In the genomic region with DNA sequence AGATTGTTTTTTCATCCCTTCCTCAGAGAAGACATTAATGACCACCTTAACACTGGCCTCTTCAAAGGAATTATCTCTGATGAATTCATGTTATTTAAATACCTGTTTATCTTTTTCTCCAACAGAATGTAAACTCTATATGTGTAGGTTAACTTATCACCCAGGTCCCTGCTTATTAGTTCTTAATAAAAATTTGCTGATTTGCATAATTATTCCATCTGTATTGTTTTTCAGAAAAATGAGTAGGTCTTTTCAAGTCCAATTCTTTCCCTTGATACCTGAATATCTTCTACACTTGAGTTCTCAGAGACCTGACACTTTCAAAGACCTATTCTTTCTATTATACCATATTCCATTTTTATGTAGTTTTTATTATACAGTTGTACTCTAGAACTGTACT, we compare ENCODE assay signal across 28 cellular contexts.
"Had no signal": no experiment of that assay in that cellular context is flagged by ENCODE, and none has a peak within 500 bp of the region (broad histone marks: within the 10 kb centered on the region; RNA-seq: fewer than 3 reads in every experiment).

No MANE protein-coding gene starts in this region.

- ATAC-seq: natural killer cell; psoas muscle; right cardiac atrium; sciatic nerve; stimulated activated memory B cell treated with anti-CD40 and anti-IgM and Interleukin-4, amounts not matched to agents 10 μg/mL and 1 μg/mL and 100 μg/mL, for 72 hours; stimulated activated naive CD8-positive, alpha-beta T cell treated with anti-CD3 and anti-CD28 coated beads, Interleukin-15, amount 100 ng/mL, for 72 hours; stimulated activated naive CD8-positive, alpha-beta T cell treated with anti-CD3 and anti-CD28 coated beads, Interleukin-15, Interleukin-2, amounts not matched to agents 100 U/mL and 50 U/mL, for 24 hours; upper lobe of right lung had no signal

- DNase-seq: natural killer cell; occipital lobe; ovary; posterior cingulate gyrus; psoas muscle; right cardiac atrium; spleen; stimulated activated CD4-positive, alpha-beta T cell treated with anti-CD3 and anti-CD28 coated beads, Interleukin-12 subunit alpha, Interleukin-12 subunit beta, amount 100 ng/mL, for 4 hours; stimulated activated CD4-positive, alpha-beta T cell treated with anti-CD3 and anti-CD28 coated beads, Interleukin-1b, Interleukin-23, amount 100 ng/mL, for 48 hours; stimulated activated CD4-positive, alpha-beta T cell treated with anti-CD3 and anti-CD28 coated beads, Interleukin-4, amount 100 ng/mL, for 1 hour; stimulated activated CD4-positive, alpha-beta T cell treated with anti-CD3 and anti-CD28 coated beads, Interleukin-4, amount 100 ng/mL, for 4 hours; stimulated activated CD8-positive, alpha-beta memory T cell treated with anti-CD3 and anti-CD28 coated beads, Interleukin-4, amount 100 ng/mL, for 48 hours; stimulated activated naive CD4-positive, alpha-beta T cell; stimulated activated naive CD8-positive, alpha-beta T cell treated with anti-CD3 and anti-CD28 coated beads, Interleukin-15, amount 100 ng/mL, for 72 hours; stimulated activated naive CD8-positive, alpha-beta T cell treated with anti-CD3 and anti-CD28 coated beads, Interleukin-15, Interleukin-2, amounts not matched to agents 100 U/mL and 50 U/mL, for 24 hours; substantia nigra; testis; tibial artery; transverse colon; upper lobe of right lung; uterus had no signal

- H3K27me3 ChIP-seq: neural progenitor cell, ovary, spleen, suprapubic skin, testis, tibial artery, transverse colon, upper lobe of right lung, uterus had no signal

- H3K27ac ChIP-seq: neural progenitor cell, ovary, parathyroid adenoma, psoas muscle, skin epidermis, spleen, suprapubic skin, testis, tibial artery, transverse colon, upper lobe of right lung, uterus had no signal

- H3K79me2 ChIP-seq: parathyroid adenoma had no signal

- H2AFZ ChIP-seq: neural progenitor cell, parathyroid adenoma had no signal

- H3K36me3 ChIP-seq: neural progenitor cell, ovary, spleen, suprapubic skin, tibial artery, transverse colon, upper lobe of right lung, uterus had no signal

- H3K4me2 ChIP-seq: neural progenitor cell, smooth muscle cell had no signal

- H3K9ac ChIP-seq: neural progenitor cell, parathyroid adenoma had no signal

- H3K4me3 ChIP-seq: neural progenitor cell, ovary, psoas muscle, skin epidermis, smooth muscle cell, spleen, suprapubic skin, testis, tibial artery, transverse colon, upper lobe of right lung, uterus had no signal

- H3K4me1 ChIP-seq: neural progenitor cell, parathyroid adenoma, psoas muscle, spleen, suprapubic skin, testis, tibial artery, transverse colon, upper lobe of right lung, uterus had no signal

- H3K9me3 ChIP-seq: ovary, psoas muscle, suprapubic skin, testis, tibial artery, upper lobe of right lung, uterus had no signal
